9 cellular contexts compared by ENCODE assay signal in the genomic region with DNA sequence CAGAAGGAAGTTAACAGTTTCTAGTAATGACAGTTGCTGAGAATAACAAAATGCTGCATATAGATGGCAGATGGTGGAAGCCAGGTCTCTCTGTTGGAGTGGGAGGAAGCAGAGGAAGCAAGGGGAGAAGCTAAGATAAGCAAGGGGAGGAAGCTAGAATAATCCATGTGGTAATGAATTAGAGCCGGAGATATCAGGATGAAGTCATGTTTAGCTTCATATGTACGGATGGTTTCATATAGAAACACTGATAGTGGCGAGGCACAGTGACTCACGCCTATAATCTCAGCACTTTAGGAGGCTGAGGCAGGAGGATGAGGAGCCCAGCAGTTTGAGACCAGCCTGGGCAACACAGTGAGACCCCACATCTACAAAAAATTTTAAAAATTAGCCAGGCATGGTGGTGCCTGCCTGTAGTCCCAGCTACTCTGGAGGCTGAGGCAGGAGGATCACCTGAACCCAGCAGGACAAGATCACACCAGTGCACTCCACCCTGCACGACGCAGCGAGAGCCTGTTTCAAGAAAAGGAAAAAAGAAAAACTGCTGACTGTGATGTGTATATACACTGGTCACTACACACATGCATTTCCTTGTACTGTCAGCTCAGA. TPM values are rescaled to one million over a fixed set of nuclear protein-coding genes. Genes with fewer than 3 reads are reported as not detected.
DNase-seq lines count a peak whose midpoint lies in the region; ATAC-seq and TF ChIP-seq lines count a peak whose summit lies in the region.
"Had no signal": no experiment of that assay in that cellular context is flagged by ENCODE, and none has a peak within 500 bp of the region (broad histone marks: within the 10 kb centered on the region; RNA-seq: fewer than 3 reads in every experiment).

No MANE protein-coding gene starts in this region.

- H3K36me3 Mint-ChIP-seq in chondrocyte (ENCODE audit: low read depth), result peaks cover 6% of the 10 kb centered on the region
- H3K36me3 Mint-ChIP-seq: T-cell had no signal

- H3K4me1 Mint-ChIP-seq in chondrocyte (ENCODE audit: low read depth), result peaks cover 3% of the 10 kb centered on the region

- in situ Hi-C loops in brain microvascular endothelial cell (cut with HindIII; ENCODE audit: low pct_ligation_motif_present, low sequenced_read_pairs), result no loop called here

- H3K4me3 ChIP-seq in NB4 (ENCODE audit: low read depth, low read length) (no peak overlapping the region), brain microvascular endothelial cell (ENCODE audit: low read depth, low read length) (no peak overlapping the region)

- TF ChIP-seq POLR2A in NB4 (IDR thresholded peaks at IDR 0.05; ENCODE audit: extremely low read depth, insufficient read length), result no peak

- peak; percentile 16 for ATAC-seq in left lobe of liver

- no peaks in the 10 kb centered on the region for H3K27me3 ChIP-seq in brain microvascular endothelial cell (replicated peaks)

- no peak overlapping the region for H3K27ac Mint-ChIP-seq in chondrocyte (ENCODE audit: unreplicated experiment)
- H3K27ac Mint-ChIP-seq: T-cell had no signal

- peaks cover 36% of the 10 kb centered on the region for H3K36me3 ChIP-seq in brain microvascular endothelial cell (replicated peaks)

- no peak overlapping the region for H3K4me3 Mint-ChIP-seq in chondrocyte (ENCODE audit: unreplicated experiment)
- H3K4me3 Mint-ChIP-seq: T-cell had no signal

- H3K27ac ChIP-seq in brain microvascular endothelial cell, result no peak overlapping the region

- no peaks in the 10 kb centered on the region for H3K9me3 Mint-ChIP-seq in chondrocyte (ENCODE audit: low read depth)
- H3K9me3 Mint-ChIP-seq: T-cell had no signal

- H3K27me3 Mint-ChIP-seq in chondrocyte (ENCODE audit: low read depth), result no peaks in the 10 kb centered on the region
- H3K27me3 Mint-ChIP-seq: T-cell had no signal

- TF ChIP-seq CTCF in NB4 (IDR thresholded peaks at IDR 0.05; ENCODE audit: low read depth, low read length), result no peak
- no peak for TF ChIP-seq CTCF in brain microvascular endothelial cell (IDR thresholded peaks at IDR 0.05; ENCODE audit: low read depth, low read length, missing control alignments)
- no peak for TF ChIP-seq CTCF in chondrocyte (IDR thresholded peaks at IDR 0.05)

- peak; percentile 67 for DNase-seq in DMS 273 (lab: John Stamatoyannopoulos, UW; ENCODE audit: unreplicated experiment)
- peak; percentile 52 for DNase-seq in NB4 (ENCODE audit: low read depth)
- peak; percentile 14 for DNase-seq in brain microvascular endothelial cell
- no peak for DNase-seq in left lobe of liver (ENCODE audit: low spot score)
- DNase-seq in central memory CD4-positive, alpha-beta T cell, result no peak
- no peak for DNase-seq in T1000 (lab: John Stamatoyannopoulos, UW)
- no peak for DNase-seq in NAMALWA (ENCODE audit: low spot score)
- DNase-seq in chondrocyte (ENCODE audit: low spot score), result no peak

RNA-seq across cellular contexts. Expression of a gene that starts 49.2 kb away (rescaled TPM):
- 15.5 TPM for total RNA-seq in left lobe of liver
- 32.7 to 50.3 TPM (median 35.4 TPM) in 3 replicates for total RNA-seq in chondrocyte

Comparison
In these comparisons a context has a peak if more than half of its experiments do, and no peak if none do; other contexts are left out.
1. DNase-seq: peak in DMS 273 (single experiment), NB4 (single experiment) and brain microvascular endothelial cell (single experiment); none in left lobe of liver (single experiment), central memory CD4-positive, alpha-beta T cell (single experiment), T1000 (single experiment), NAMALWA (single experiment) and chondrocyte (single experiment).